In genomic region chr20:17518339-17519052, GRCh38 we compare ENCODE assay signal across 14 cellular contexts. TPM values are rescaled to one million over a fixed set of nuclear protein-coding genes. Genes with fewer than 3 reads are reported as not detected.
A peak's percentile ranks its signal among the peaks of the same experiment; 100 is the strongest.
DNase-seq lines count a peak whose midpoint lies in the region; ATAC-seq and TF ChIP-seq lines count a peak whose summit lies in the region.
"Had no signal": no experiment of that assay in that cellular context is flagged by ENCODE, and none has a peak within 500 bp of the region (broad histone marks: within the 10 kb centered on the region; RNA-seq: fewer than 3 reads in every experiment).

No MANE protein-coding gene starts in this region.

- H3K36me3 Mint-ChIP-seq in GM23338 (ENCODE audit: low read depth), result no peaks in the 10 kb centered on the region
- H3K36me3 Mint-ChIP-seq in activated naive CD4-positive, alpha-beta T cell treated with anti-CD3 and anti-CD28 coated beads, Interleukin-2, amount 10 ng/mL, durations not matched to agents 7 days and 5 days, result no peaks in the 10 kb centered on the region

- H2AFZ ChIP-seq in GM23338, result 0 out of 2 replicates have a peak overlapping the region, but pooled peaks have one; percentile 10

- no peaks in the 10 kb centered on the region for H3F3A ChIP-seq in GM23338 (replicated peaks; ENCODE audit: low read depth)

- H3K4me1 ChIP-seq in GM23338 (ENCODE audit: insufficient read depth), result no peaks in the 10 kb centered on the region

- H3K9me2 ChIP-seq in GM23338 (ENCODE audit: insufficient read depth), result no peaks in the 10 kb centered on the region

- CTCF ChIA-PET in activated naive CD4-positive, alpha-beta T cell treated with anti-CD3 and anti-CD28 coated beads, Interleukin-2, amount 10 ng/mL, durations not matched to agents 7 days and 5 days (lab: Charles Lee), result no interaction called here

- no peaks in the 10 kb centered on the region for H3K9me3 Mint-ChIP-seq in GM23338
- H3K9me3 Mint-ChIP-seq in activated naive CD4-positive, alpha-beta T cell treated with anti-CD3 and anti-CD28 coated beads, Interleukin-2, amount 10 ng/mL, durations not matched to agents 7 days and 5 days, result no peaks in the 10 kb centered on the region

- H3K27me3 Mint-ChIP-seq in GM23338 (ENCODE audit: insufficient read depth, low read depth, poor library complexity), result no peaks in the 10 kb centered on the region
- peaks cover 52% of the 10 kb centered on the region for H3K27me3 Mint-ChIP-seq in activated naive CD4-positive, alpha-beta T cell treated with anti-CD3 and anti-CD28 coated beads, Interleukin-2, amount 10 ng/mL, durations not matched to agents 7 days and 5 days

- DNase-seq in AG08396 (ENCODE audit: low spot score) (peak; percentile 45), GM23338 (ENCODE audit: low spot score) (peak; percentile 37), SK-N-DZ (ENCODE audit: low spot score) (peak; percentile 80), iPS-NIHi11 (ENCODE audit: low spot score) (peak; percentile 68), GM10266 (ENCODE audit: extremely low spot score) (no peak), activated gamma-delta T cell treated with Interleukin-2 at 50 U/mL for 16 hours (no peak)
- DNase-seq in activated naive CD4-positive, alpha-beta T cell treated with anti-CD3 and anti-CD28 coated beads, Interleukin-2, amount 10 ng/mL, durations not matched to agents 7 days and 5 days, result no peak
- DNase-seq: foreskin fibroblast; kidney; NCI-H187 treated with DMSO at 0.1 percent for 48 hours; stimulated activated CD4-positive, alpha-beta T cell treated with anti-CD3 and anti-CD28 coated beads, Interleukin-4, amount 100 ng/mL, for 24 hours; stimulated activated naive CD4-positive, alpha-beta T cell had no signal

- TF ChIP-seq CTCF in GM23338 (conservative IDR thresholded peaks at IDR 0.05; ENCODE audit: low read depth in 2 of 2) (no peak), GM10266 (IDR thresholded peaks at IDR 0.05; ENCODE audit: control insufficient read depth, insufficient read depth, low read depth, missing control alignments) (no peak)

- H3K4me3 Mint-ChIP-seq in GM23338, result no peak overlapping the region
- no peak overlapping the region for H3K4me3 Mint-ChIP-seq in activated naive CD4-positive, alpha-beta T cell treated with anti-CD3 and anti-CD28 coated beads, Interleukin-2, amount 10 ng/mL, durations not matched to agents 7 days and 5 days

- no peaks in the 10 kb centered on the region for H3K27me3 ChIP-seq in GM23338 (ENCODE audit: insufficient read depth)

- H3K36me3 ChIP-seq in GM23338 (ENCODE audit: insufficient read depth), result no peaks in the 10 kb centered on the region

- H3K79me2 ChIP-seq in GM23338 (replicated peaks; ENCODE audit: insufficient read depth), result no peaks in the 10 kb centered on the region

- H3K4me3 ChIP-seq in GM23338, result no peak overlapping the region

- H3K27ac ChIP-seq in GM23338 (ENCODE audit: low read depth), result no peak overlapping the region
- H3K27ac ChIP-seq: C4-2B had no signal

- no peak overlapping the region for H3K27ac Mint-ChIP-seq in GM23338
- no peak overlapping the region for H3K27ac Mint-ChIP-seq in activated naive CD4-positive, alpha-beta T cell treated with anti-CD3 and anti-CD28 coated beads, Interleukin-2, amount 10 ng/mL, durations not matched to agents 7 days and 5 days

- H3K4me2 ChIP-seq in GM23338, result no peak overlapping the region

- ATAC-seq in GM23338, result peak; percentile 52
- ATAC-seq in GM21528 (IDR thresholded peaks at IDR 0.05; ENCODE audit: low FRiP score, unreplicated experiment), result no peak

- peaks cover 4% of the 10 kb centered on the region; the same call in 2 of the 3 replicates for H3K4me1 Mint-ChIP-seq in GM23338
- peaks cover 11% of the 10 kb centered on the region for H3K4me1 Mint-ChIP-seq in activated naive CD4-positive, alpha-beta T cell treated with anti-CD3 and anti-CD28 coated beads, Interleukin-2, amount 10 ng/mL, durations not matched to agents 7 days and 5 days

- H4K20me1 ChIP-seq in GM23338 (replicated peaks; ENCODE audit: insufficient read depth), result no peaks in the 10 kb centered on the region

TF ChIP-seq in GM23338, 12 proteins besides CTCF, POLR2A, EP300 and RAD21 (continues in another document):
- TF ChIP-seq ETS1 (IDR thresholded peaks at IDR 0.05) (no peak), ZNF462 (CRISPR knock-in tag; IDR thresholded peaks at IDR 0.05) (no peak), POLR2AphosphoS5 (IDR thresholded peaks at IDR 0.05; ENCODE audit: low read depth) (no peak), JUNB (IDR thresholded peaks at IDR 0.05; ENCODE audit: unreplicated experiment) (no peak), ZNF331 (CRISPR knock-in tag; IDR thresholded peaks at IDR 0.05; ENCODE audit: low read depth) (no peak)

RNA-seq across cellular contexts. Expression of gene BFSP1, which starts 12.7 kb away (rescaled TPM):
- 4.9 and 5.0 TPM in 2 replicates for total RNA-seq in GM23338 (2014; rRNA removed; shearing (Covaris generic))
- 2.7 and 3.1 TPM in 2 replicates for polyA plus RNA-seq in GM23338 (2016; fragmentation: Nextera tagmentation; extraction: Ambion mirVana)
- polyA plus RNA-seq in SK-N-DZ (2014; cell fraction: cytosol; rRNA removed), result 0.45 TPM in 1 of 2 replicates, not detected in the other
- polyA plus RNA-seq in SK-N-DZ (2014; cell fraction: nucleus; rRNA removed), result 0.32 TPM in 1 of 2 replicates, not detected in the other

RNA-seq across cellular contexts. Expression of gene DSTN, which starts 51.4 kb away (rescaled TPM):
- 145 and 162 TPM in 2 replicates for total RNA-seq in GM23338 (2014; rRNA removed; shearing (Covaris generic))
- 456 and 459 TPM in 2 replicates for polyA plus RNA-seq in GM23338 (2016; fragmentation: Nextera tagmentation; extraction: Ambion mirVana)
- 135 and 162 TPM in 2 replicates for polyA plus RNA-seq in SK-N-DZ (2014; cell fraction: cytosol; rRNA removed)
- 67.2 and 68.3 TPM in 2 replicates for polyA plus RNA-seq in SK-N-DZ (2014; cell fraction: nucleus; rRNA removed)

Comparison
In these comparisons a context has a peak if more than half of its experiments do, and no peak if none do; other contexts are left out.
1. DNase-seq: peak in AG08396 (single experiment), GM23338 (single experiment), SK-N-DZ (single experiment) and iPS-NIHi11 (single experiment); none in GM10266 (single experiment), activated naive CD4-positive, alpha-beta T cell treated with anti-CD3 and anti-CD28 coated beads, Interleukin-2, amount 10 ng/mL, durations not matched to agents 7 days and 5 days (single experiment) and activated gamma-delta T cell treated with Interleukin-2 at 50 U/mL for 16 hours (single experiment).